Comparison of ENCODE assay signal across 1 cellular context in the genomic region with DNA sequence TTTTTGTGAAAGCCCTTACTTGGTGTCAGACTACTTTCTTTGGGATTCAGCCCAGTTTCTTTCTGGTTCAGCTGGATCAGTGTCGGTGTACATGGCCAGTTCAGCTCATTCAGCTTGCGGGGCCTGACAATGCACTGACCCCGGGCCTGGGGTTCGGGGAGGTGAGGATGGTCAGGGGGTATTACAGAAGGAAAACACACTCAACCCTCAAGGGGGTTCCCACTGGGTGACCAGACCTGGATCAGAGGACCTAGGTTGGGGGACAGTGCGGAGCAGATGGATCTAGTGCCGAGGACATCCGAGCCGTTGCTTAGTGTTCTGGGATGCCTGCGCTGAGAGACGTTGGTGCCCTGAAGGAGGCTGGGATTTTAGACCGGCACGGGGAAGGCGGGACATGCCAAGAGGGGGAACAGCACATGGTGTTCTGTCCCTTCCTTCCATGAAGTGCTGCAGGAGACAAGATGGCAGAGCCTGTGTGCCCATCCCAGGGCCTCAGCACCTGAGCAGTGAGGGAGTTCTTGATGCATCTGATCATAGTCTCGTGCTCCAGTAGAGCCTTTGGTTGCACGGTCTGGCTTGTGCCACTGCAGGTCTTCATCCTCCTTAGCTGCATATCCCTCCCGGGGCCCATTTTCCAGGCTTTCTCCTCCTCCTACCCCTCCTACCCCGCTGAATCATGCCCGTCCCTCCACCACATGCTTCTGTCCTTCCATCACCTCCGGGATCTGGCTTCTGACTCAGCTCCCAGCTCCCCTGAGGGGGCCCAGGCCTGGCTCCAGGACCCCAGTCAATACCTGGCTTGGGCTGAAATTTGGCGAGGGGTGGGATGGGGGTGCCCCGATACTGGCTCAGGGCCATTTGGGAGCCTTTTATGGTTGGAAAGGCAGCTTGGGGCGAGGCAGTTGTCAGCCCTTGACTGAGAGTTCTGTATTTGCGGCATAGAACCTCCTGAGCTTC.
A peak's percentile ranks its signal among the peaks of the same experiment; 100 is the strongest.
TF ChIP-seq lines count a peak whose summit lies in the region.

No MANE protein-coding gene starts in this region.

TF ChIP-seq in SK-N-SH, 30 proteins besides CTCF, POLR2A, EP300 and RAD21 (continued from another document):
- 0 out of 2 replicates have a peak, but pooled peaks have one; percentile 63 for TF ChIP-seq REST (IDR thresholded peaks at IDR 0.05; ENCODE audit: low read depth, low read length)
- no peak for TF ChIP-seq GATA2 (CRISPR knock-in tag; IDR thresholded peaks at IDR 0.05)
- peak; percentile 92 for TF ChIP-seq FOXM1 (IDR thresholded peaks at IDR 0.05; ENCODE audit: low read depth)
- TF ChIP-seq USF2 (IDR thresholded peaks at IDR 0.05; ENCODE audit: borderline replicate concordance, low read depth, low read length) = no peak
- TF ChIP-seq ZBTB33 (IDR thresholded peaks at IDR 0.05; ENCODE audit: borderline replicate concordance, low read depth) = peak; percentile 55; the same call in 1 of the 2 replicates
- TF ChIP-seq SMC3 (IDR thresholded peaks at IDR 0.05; ENCODE audit: low read depth, low read length) = no peak
- peak; percentile 98 for TF ChIP-seq FOSL2 (IDR thresholded peaks at IDR 0.05; ENCODE audit: borderline replicate concordance, low read depth)
- 0 out of 2 replicates have a peak, but pooled peaks have one; percentile 32 for TF ChIP-seq MXI1 (IDR thresholded peaks at IDR 0.05; ENCODE audit: low read depth, low read length)
- TF ChIP-seq CHD2 (IDR thresholded peaks at IDR 0.05; ENCODE audit: low read length, partially characterized antibody) = no peak
- TF ChIP-seq NFIC (IDR thresholded peaks at IDR 0.05; ENCODE audit: borderline replicate concordance) = peak; percentile 99
- TF ChIP-seq NRF1 (IDR thresholded peaks at IDR 0.05; ENCODE audit: low read depth, low read length) = no peak
- TF ChIP-seq MEF2A (IDR thresholded peaks at IDR 0.05; ENCODE audit: borderline replicate concordance, low read depth) = peak; percentile 72; the same call in 1 of the 2 replicates
- TF ChIP-seq, protein P1, sequence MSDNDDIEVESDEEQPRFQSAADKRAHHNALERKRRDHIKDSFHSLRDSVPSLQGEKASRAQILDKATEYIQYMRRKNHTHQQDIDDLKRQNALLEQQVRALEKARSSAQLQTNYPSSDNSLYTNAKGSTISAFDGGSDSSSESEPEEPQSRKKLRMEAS (IDR thresholded peaks at IDR 0.05; ENCODE audit: low read depth) = peak; percentile 92
- peak; percentile 88; the same call in 1 of the 2 replicates for TF ChIP-seq RXRA (IDR thresholded peaks at IDR 0.05; ENCODE audit: borderline replicate concordance, low read depth)
- peak; percentile 49; the same call in 1 of the 2 replicates for TF ChIP-seq USF1 (IDR thresholded peaks at IDR 0.05; ENCODE audit: borderline replicate concordance, low read depth)
- peak; percentile 57 for TF ChIP-seq TAF1 (IDR thresholded peaks at IDR 0.05; ENCODE audit: borderline replicate concordance, low read depth, low read length)
- no peak for TF ChIP-seq RFX5 (IDR thresholded peaks at IDR 0.05; ENCODE audit: low read length)
- TF ChIP-seq YY1 (IDR thresholded peaks at IDR 0.05; ENCODE audit: low read depth) = peak; percentile 79
- no peak for TF ChIP-seq GABPA (IDR thresholded peaks at IDR 0.05; ENCODE audit: low read depth)
- TF ChIP-seq ELF1 (IDR thresholded peaks at IDR 0.05) = no peak
- peak; percentile 93 for TF ChIP-seq TCF12 (IDR thresholded peaks at IDR 0.05)
- peak; percentile 84 for TF ChIP-seq TEAD4 (IDR thresholded peaks at IDR 0.05; ENCODE audit: borderline replicate concordance, insufficient read depth)
- TF ChIP-seq JUND (IDR thresholded peaks at IDR 0.05) = peak; percentile 98
- TF ChIP-seq EZH2phosphoT487 (IDR thresholded peaks at IDR 0.05; ENCODE audit: borderline replicate concordance, low read depth) = no peak
- TF ChIP-seq SIN3A (IDR thresholded peaks at IDR 0.05; ENCODE audit: borderline replicate concordance, low read depth, low read length) = peak; percentile 85; the same call in 1 of the 2 replicates
- peak; percentile 58; the same call in 1 of the 2 replicates for TF ChIP-seq POLR2AphosphoS5 (IDR thresholded peaks at IDR 0.05; ENCODE audit: low read depth, low read length)
- TF ChIP-seq, protein P2, sequence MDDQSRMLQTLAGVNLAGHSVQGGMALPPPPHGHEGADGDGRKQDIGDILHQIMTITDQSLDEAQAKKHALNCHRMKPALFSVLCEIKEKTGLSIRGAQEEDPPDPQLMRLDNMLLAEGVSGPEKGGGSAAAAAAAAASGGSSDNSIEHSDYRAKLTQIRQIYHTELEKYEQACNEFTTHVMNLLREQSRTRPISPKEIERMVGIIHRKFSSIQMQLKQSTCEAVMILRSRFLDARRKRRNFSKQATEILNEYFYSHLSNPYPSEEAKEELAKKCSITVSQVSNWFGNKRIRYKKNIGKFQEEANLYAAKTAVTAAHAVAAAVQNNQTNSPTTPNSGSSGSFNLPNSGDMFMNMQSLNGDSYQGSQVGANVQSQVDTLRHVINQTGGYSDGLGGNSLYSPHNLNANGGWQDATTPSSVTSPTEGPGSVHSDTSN (IDR thresholded peaks at IDR 0.05) = peak; percentile 69
- no peak for TF ChIP-seq IRF3 (IDR thresholded peaks at IDR 0.05; ENCODE audit: low read depth, low read length)
- no peak for TF ChIP-seq FOXJ3 (CRISPR knock-in tag; IDR thresholded peaks at IDR 0.05)
